Comparison of ENCODE assay signal across 1 cellular context in genomic region chr21:43958364-43959158, GRCh38.
TF ChIP-seq lines count a peak whose summit lies in the region.

No MANE protein-coding gene starts in this region.

TF ChIP-seq in K562, 482 proteins besides CTCF, POLR2A, EP300 and RAD21 (continued from another document and continues in another):
- TF ChIP-seq ZNF76 (CRISPR knock-in tag; IDR thresholded peaks at IDR 0.05; ENCODE audit: borderline replicate concordance) (no peak), ZNF41 (CRISPR knock-in tag; conservative IDR thresholded peaks at IDR 0.05) (no peak), OTX1 (CRISPR knock-in tag; IDR thresholded peaks at IDR 0.05) (peak; percentile 43; the same call in 1 of the 2 replicates), MLLT1 (IDR thresholded peaks at IDR 0.05) (no peak), PBX2 (CRISPR knock-in tag; IDR thresholded peaks at IDR 0.05; ENCODE audit: low read depth) (no peak), PBX2 (tag; conservative IDR thresholded peaks at IDR 0.05; ENCODE audit: low read depth) (no peak), THRB (CRISPR knock-in tag; conservative IDR thresholded peaks at IDR 0.05) (peak; percentile 72), ZNF217 (CRISPR knock-in tag; IDR thresholded peaks at IDR 0.05) (no peak), ID3 (CRISPR knock-in tag; IDR thresholded peaks at IDR 0.05) (no peak), ID3 (tag; IDR thresholded peaks at IDR 0.05) (no peak), ZBTB33 (CRISPR knock-in tag; IDR thresholded peaks at IDR 0.05) (no peak), NCOA1 (IDR thresholded peaks at IDR 0.05; ENCODE audit: low read depth) (no peak), TARDBP (IDR thresholded peaks at IDR 0.05) (peak; percentile 30; the same call in 1 of the 2 replicates), ZNF445 (CRISPR knock-in tag; IDR thresholded peaks at IDR 0.05; ENCODE audit: low read depth) (no peak), SIN3B (IDR thresholded peaks at IDR 0.05; ENCODE audit: low read depth) (no peak), ZBTB11 (CRISPR knock-in tag; IDR thresholded peaks at IDR 0.05) (no peak), PHB2 (IDR thresholded peaks at IDR 0.05; ENCODE audit: low read depth) (no peak; the same call in 1 of the 2 replicates), HDAC1 (IDR thresholded peaks at IDR 0.05) (0 out of 4 replicates have a peak, but pooled peaks of 1 of the 2 experiments have one; percentile 26), KDM4B (IDR thresholded peaks at IDR 0.05; ENCODE audit: borderline replicate concordance in 2 of 2, low read depth in 1 of 2) (no peak), ZNF609 (CRISPR knock-in tag; IDR thresholded peaks at IDR 0.05; ENCODE audit: borderline replicate concordance) (no peak), SMARCA5 (IDR thresholded peaks at IDR 0.05) (no peak), ZFP1 (CRISPR knock-in tag; IDR thresholded peaks at IDR 0.05) (no peak), LEF1 (IDR thresholded peaks at IDR 0.05) (no peak), TAF7 (tag; IDR thresholded peaks at IDR 0.05) (no peak), SNRNP70 (optimal IDR thresholded peaks at IDR 0.05; ENCODE audit: low read depth, low read length) (no peak), ZNF395 (CRISPR knock-in tag; IDR thresholded peaks at IDR 0.05) (no peak), GTF2A2 (tag; IDR thresholded peaks at IDR 0.05) (no peak), U2AF2 (optimal IDR thresholded peaks at IDR 0.05; ENCODE audit: low read depth, low read length) (no peak), POLR3G (IDR thresholded peaks at IDR 0.05; ENCODE audit: extremely low read depth, insufficient read length, insufficient replicate concordance) (no peak), TCF3 (CRISPR knock-in tag; IDR thresholded peaks at IDR 0.05) (no peak), ZNF316 (IDR thresholded peaks at IDR 0.05) (no peak), PHF20 (IDR thresholded peaks at IDR 0.05; ENCODE audit: partially characterized antibody) (peak; percentile 50), ESRRB (CRISPR knock-in tag; IDR thresholded peaks at IDR 0.05; ENCODE audit: borderline replicate concordance) (no peak), MYNN (IDR thresholded peaks at IDR 0.05) (no peak), MYNN (CRISPR knock-in tag; IDR thresholded peaks at IDR 0.05) (no peak), ZNF174 (CRISPR knock-in tag; IDR thresholded peaks at IDR 0.05) (no peak), CREB1 (IDR thresholded peaks at IDR 0.05) (no peak), CREB1 (CRISPR knock-in tag; IDR thresholded peaks at IDR 0.05) (no peak), ZNF830 (CRISPR knock-in tag; IDR thresholded peaks at IDR 0.05) (no peak), CBX1 (IDR thresholded peaks at IDR 0.05; ENCODE audit: low read depth) (peak; percentile 72; the same call in 1 of the 2 replicates), HDAC8 (tag; IDR thresholded peaks at IDR 0.05) (no peak), SUPT5H (IDR thresholded peaks at IDR 0.05) (peak; percentile 51; the same call in 1 of the 2 replicates), E2F4 (CRISPR knock-in tag; IDR thresholded peaks at IDR 0.05; ENCODE audit: low read depth) (peak; percentile 25; the same call in 1 of the 2 replicates), ZNF764 (CRISPR knock-in tag; IDR thresholded peaks at IDR 0.05; ENCODE audit: low read depth) (no peak), DMBX1 (CRISPR knock-in tag; IDR thresholded peaks at IDR 0.05; ENCODE audit: borderline replicate concordance) (no peak)
